Comparison of ENCODE assay signal across 8 cellular contexts in the genomic region with DNA sequence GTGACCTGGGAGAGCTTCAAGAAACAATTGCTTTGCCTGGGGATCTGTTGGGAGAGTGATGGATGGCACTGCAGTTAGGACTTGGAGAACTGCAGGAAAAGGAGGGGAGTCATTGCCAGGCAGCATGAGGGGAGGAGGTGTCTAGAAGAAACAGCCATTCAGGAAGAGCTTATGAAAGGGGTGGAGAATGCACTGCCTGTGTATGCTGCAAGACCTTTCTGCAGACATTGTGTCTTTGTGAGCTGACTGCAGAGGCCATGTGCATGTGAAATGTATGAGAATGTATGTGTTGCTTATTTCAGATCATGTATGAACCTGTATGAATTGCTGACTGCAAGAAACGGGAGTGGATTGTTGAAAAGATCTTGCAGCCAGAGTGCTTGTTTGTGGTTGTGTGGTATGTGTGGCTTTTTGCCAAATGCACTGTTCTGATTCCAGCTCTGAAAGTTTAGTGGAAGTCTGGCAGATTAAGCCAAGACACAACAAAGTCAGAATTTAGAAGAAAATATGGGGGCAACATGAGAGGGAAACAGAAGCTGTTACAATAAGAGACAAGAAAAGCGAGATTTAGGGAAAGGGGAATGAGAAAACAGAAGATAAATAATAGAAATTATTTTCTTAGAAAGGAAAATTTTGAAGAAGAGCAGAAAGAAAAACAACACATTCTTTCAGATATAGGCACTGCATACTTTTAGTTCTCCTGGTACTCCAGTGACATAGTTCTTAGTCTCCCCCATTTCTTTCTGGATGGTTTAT. TPM values are rescaled to one million over a fixed set of nuclear protein-coding genes. Genes with fewer than 3 reads are reported as not detected.
DNase-seq lines count a peak whose midpoint lies in the region; ATAC-seq and TF ChIP-seq lines count a peak whose summit lies in the region.

No MANE protein-coding gene starts in this region.

- H3K79me1 ChIP-seq in IMR-90 (ENCODE audit: low read depth in 1 of 2, low read length in 2 of 2), result no peaks in the 10 kb centered on the region

- dilution Hi-C loops in IMR-90 (cut with HindIII; ENCODE audit: low sequenced_read_pairs, unreplicated experiment), result no loop called here

- no peak overlapping the region for H2BK15ac ChIP-seq in IMR-90 (ENCODE audit: low read depth, low read length)

- in situ Hi-C loops in IMR-90 (cut with MboI; ENCODE audit: low sequenced_read_pairs), result no loop called here

- no peak overlapping the region for H3K27ac Mint-ChIP-seq in natural killer cell treated with Interleukin-12 subunit alpha and Interleukin-12 subunit beta and Interleukin-15 and Interleukin-18, amount 100 ng/mL, for 72 hours

- H3K27me3 ChIP-seq in IMR-90 (ENCODE audit: control insufficient read depth, insufficient read depth, low read length) (no peaks in the 10 kb centered on the region; the same call in none of the 2 replicates), parathyroid adenoma (ENCODE audit: control insufficient read depth, insufficient read depth, low read length) (no peaks in the 10 kb centered on the region)

- no peak overlapping the region for H3K56ac ChIP-seq in IMR-90 (ENCODE audit: extremely low read depth, insufficient read depth, low read length)

- no peaks in the 10 kb centered on the region for H3K79me2 ChIP-seq in parathyroid adenoma

- no peaks in the 10 kb centered on the region for H4K20me1 ChIP-seq in IMR-90 (ENCODE audit: insufficient read depth, low read length)

- no CpG with 5 or more reads among the region's 2 CpGs for WGBS in IMR-90 (ENCODE audit: extremely low coverage in 2 of 2, insufficient read length in 1 of 2), 2 experiments

- H3K9me1 ChIP-seq in IMR-90 (ENCODE audit: insufficient read depth, low read length), result no peaks in the 10 kb centered on the region

- H3K4me2 ChIP-seq in IMR-90 (ENCODE audit: low read depth, low read length), result peak overlapping the region; percentile 20
- peak overlapping the region; percentile 47 for H3K4me2 ChIP-seq in parathyroid adenoma (ENCODE audit: low read length)

- peaks cover 9 to 11% of the 10 kb centered on the region in 2 donors for H3K27me3 Mint-ChIP-seq in natural killer cell treated with Interleukin-12 subunit alpha and Interleukin-12 subunit beta and Interleukin-15 and Interleukin-18, amount 100 ng/mL, for 72 hours

- no peak overlapping the region for H2BK120ac ChIP-seq in IMR-90 (ENCODE audit: low read depth, low read length)

- no peaks in the 10 kb centered on the region for H3K4me1 ChIP-seq in IMR-90 (ENCODE audit: control insufficient read depth, insufficient read depth, low read length)
- peaks cover 36% of the 10 kb centered on the region for H3K4me1 ChIP-seq in parathyroid adenoma

- no peak overlapping the region for H3K23ac ChIP-seq in IMR-90 (ENCODE audit: low read depth, low read length)

- CTCF ChIA-PET in IMR-90 (lab: Yijun Ruan, JAX), result interaction anchor here (0.6 to 2.2 kb wide), 4 partner anchors 135 to 188 kb away, joined by 3 to 5 read pairs (median 4); no protein-coding TSS in a partner anchor

- H2AFZ ChIP-seq in IMR-90 (replicated peaks; ENCODE audit: low read length, poor library complexity) (peak overlapping the region; percentile 48), parathyroid adenoma (peak overlapping the region; percentile 72)

- no peak overlapping the region for H4K5ac ChIP-seq in IMR-90 (ENCODE audit: low read depth, low read length)

- no peaks in the 10 kb centered on the region for H3K4me1 Mint-ChIP-seq in natural killer cell treated with Interleukin-12 subunit alpha and Interleukin-12 subunit beta and Interleukin-15 and Interleukin-18, amount 100 ng/mL, for 72 hours (ENCODE audit: low read depth in 2 of 2)

- TF ChIP-seq POLR2A in IMR-90 (IDR thresholded peaks at IDR 0.05; ENCODE audit: low read depth, low read length), result no peak
- peak; percentile 69 for TF ChIP-seq POLR2A in Raji (IDR thresholded peaks at IDR 0.05; ENCODE audit: insufficient read depth, low read depth, low read length)

- no peak for TF ChIP-seq CTCF in AG09309 (IDR thresholded peaks at IDR 0.05; ENCODE audit: control insufficient read depth, insufficient read depth, low read depth, low read length, missing control alignments)
- no peak for TF ChIP-seq CTCF in IMR-90 (conservative IDR thresholded peaks at IDR 0.05; ENCODE audit: low read depth, low read length)
- TF ChIP-seq CTCF in parathyroid adenoma (IDR thresholded peaks at IDR 0.05), result no peak

- peak; percentile 85 for ATAC-seq in IMR-90 (ENCODE audit: low read depth)
- no peak for ATAC-seq in natural killer cell treated with Interleukin-12 subunit alpha and Interleukin-12 subunit beta and Interleukin-15 and Interleukin-18, amount 100 ng/mL, for 72 hours

- no peak overlapping the region for H3K4ac ChIP-seq in IMR-90 (ENCODE audit: low read depth, low read length)

- intact Hi-C loops in IMR-90 (cut with micrococcal nuclease), result no loop called here

- H3K9ac ChIP-seq in IMR-90 (ENCODE audit: low read depth, low read length) (no peak overlapping the region), parathyroid adenoma (no peak overlapping the region)

- no peak overlapping the region for H2BK20ac ChIP-seq in IMR-90 (ENCODE audit: low read depth, low read length)

- H3K4me3 ChIP-seq in AG09309 (ENCODE audit: control insufficient read depth, low read depth, low read length) (no peak overlapping the region), IMR-90 (ENCODE audit: insufficient read depth, low read depth, low read length) (no peak overlapping the region), parathyroid adenoma (ENCODE audit: low read depth, low read length) (peak overlapping the region; percentile 1)

- no peak overlapping the region for H3K14ac ChIP-seq in IMR-90 (replicated peaks; ENCODE audit: low read depth, low read length)

- H3K27ac ChIP-seq in IMR-90 (ENCODE audit: insufficient read depth, low read length) (no peak overlapping the region), parathyroid adenoma (peak overlapping the region; percentile 92)

- BruUV-seq in IMR-90 (replicated peaks; lab: Mats Ljungman, UMichigan), result no TSS peak

- peak; percentile 54 for DNase-seq in AG09309 (ENCODE audit: low read depth)
- DNase-seq in IMR-90, result peak; percentile 82
- DNase-seq in fibroblast of the conjunctiva (ENCODE audit: low read depth), result peak; percentile 53
- DNase-seq in activated naive CD4-positive, alpha-beta T cell treated with anti-CD3 and anti-CD28 coated beads, Interleukin-2, amount 50 U/mL, for 16 hours, result no peak
- no peak for DNase-seq in stimulated activated CD4-positive, alpha-beta T cell treated with anti-CD3 and anti-CD28 coated beads, Interleukin-4, amount 100 ng/mL, for 24 hours
- DNase-seq in natural killer cell treated with Interleukin-12 subunit alpha and Interleukin-12 subunit beta and Interleukin-15 and Interleukin-18, amount 100 ng/mL, for 72 hours (ENCODE audit: low spot score), result no peak

- TF ChIP-seq RAD21 in IMR-90 (IDR thresholded peaks at IDR 0.05; ENCODE audit: low read length), result no peak

- no peaks in the 10 kb centered on the region for H3K9me3 ChIP-seq in IMR-90 (ENCODE audit: control insufficient read depth, insufficient read depth, low read length)
- H3K9me3 ChIP-seq in parathyroid adenoma (ENCODE audit: control insufficient read depth, low read length), result no peaks in the 10 kb centered on the region

- no peak overlapping the region for H2AK5ac ChIP-seq in IMR-90 (ENCODE audit: low read depth, low read length)

- H4K91ac ChIP-seq in IMR-90 (ENCODE audit: insufficient read depth, low read depth, low read length), result no peak overlapping the region

- H3K4me3 Mint-ChIP-seq in natural killer cell treated with Interleukin-12 subunit alpha and Interleukin-12 subunit beta and Interleukin-15 and Interleukin-18, amount 100 ng/mL, for 72 hours, result no peak overlapping the region

- no peaks in the 10 kb centered on the region for H3K36me3 ChIP-seq in IMR-90 (ENCODE audit: control insufficient read depth, insufficient read depth, low read length)
- no peaks in the 10 kb centered on the region for H3K36me3 ChIP-seq in parathyroid adenoma (ENCODE audit: control insufficient read depth, insufficient read depth, low read length)

- H4K8ac ChIP-seq in IMR-90 (ENCODE audit: low read depth in 2 of 2, low read length in 2 of 2), result no peak overlapping the region

- POLR2A ChIA-PET in IMR-90 (lab: Charles Lee; ENCODE audit: unreplicated experiment), result no interaction called here

- H3K9me3 Mint-ChIP-seq in natural killer cell treated with Interleukin-12 subunit alpha and Interleukin-12 subunit beta and Interleukin-15 and Interleukin-18, amount 100 ng/mL, for 72 hours, result no peaks in the 10 kb centered on the region

- no peak overlapping the region for H2BK5ac ChIP-seq in IMR-90 (ENCODE audit: low read depth, low read length, poor library complexity, severe bottlenecking)

- no peak overlapping the region for H3K18ac ChIP-seq in IMR-90 (ENCODE audit: low read depth, low read length)

- H3K36me3 Mint-ChIP-seq in natural killer cell treated with Interleukin-12 subunit alpha and Interleukin-12 subunit beta and Interleukin-15 and Interleukin-18, amount 100 ng/mL, for 72 hours, result no peaks in the 10 kb centered on the region

- H2AK9ac ChIP-seq in IMR-90 (replicated peaks; ENCODE audit: low read depth, low read length, poor library complexity), result no peak overlapping the region

TF ChIP-seq in IMR-90, 13 proteins besides CTCF, POLR2A, EP300 and RAD21:
- TF ChIP-seq MXI1 (IDR thresholded peaks at IDR 0.05; ENCODE audit: borderline replicate concordance, low read depth, low read length) (no peak), CEBPB (IDR thresholded peaks at IDR 0.05; ENCODE audit: low read depth, low read length) (peak; percentile 65), MAFK (IDR thresholded peaks at IDR 0.05; ENCODE audit: low read depth, low read length) (peak; percentile 34; the same call in 1 of the 2 replicates)
TF ChIP-seq in IMR-90: peak in this region for 2.

RNA-seq across cellular contexts. Expression of gene RIMKLB, which starts 9.8 kb away (rescaled TPM):
- 18.8 and 23.1 TPM in 2 replicates for total RNA-seq in IMR-90 (2012; rRNA removed)
- polyA plus RNA-seq in IMR-90 (2012; rRNA removed), result 10.1 and 12.5 TPM in 2 replicates
- polyA plus RNA-seq in IMR-90 (2012; cell fraction: cytosol; rRNA removed), result 2.7 and 3.3 TPM in 2 replicates
- 14.6 and 54.0 TPM in 2 replicates for polyA plus RNA-seq in IMR-90 (2012; cell fraction: nucleus; rRNA removed; ENCODE audit: low replicate concordance)
- total RNA-seq in natural killer cell treated with Interleukin-12 subunit alpha and Interleukin-12 subunit beta and Interleukin-15 and Interleukin-18, amount 100 ng/mL, for 72 hours, result 1 to 10 TPM; 2.3 to 5.5 TPM

RNA-seq across cellular contexts. Expression of gene MFAP5, which starts 25.4 kb away (rescaled TPM):
- 0.56 and 0.90 TPM in 2 replicates for total RNA-seq in IMR-90 (2012; rRNA removed)
- polyA plus RNA-seq in IMR-90 (2012; rRNA removed), result 1.5 and 1.9 TPM in 2 replicates
- 0.67 and 2.0 TPM in 2 replicates for polyA plus RNA-seq in IMR-90 (2012; cell fraction: cytosol; rRNA removed)
- polyA plus RNA-seq in IMR-90 (2012; cell fraction: nucleus; rRNA removed; ENCODE audit: low replicate concordance), result 0.18 and 0.45 TPM in 2 replicates
- not detected for total RNA-seq in natural killer cell treated with Interleukin-12 subunit alpha and Interleukin-12 subunit beta and Interleukin-15 and Interleukin-18, amount 100 ng/mL, for 72 hours

Comparison
In these comparisons a context has a peak if more than half of its experiments do, and no peak if none do; other contexts are left out.
1. DNase-seq: peak in AG09309 (single experiment), IMR-90 (single experiment) and fibroblast of the conjunctiva (single experiment); none in activated naive CD4-positive, alpha-beta T cell treated with anti-CD3 and anti-CD28 coated beads, Interleukin-2, amount 50 U/mL, for 16 hours (single experiment), stimulated activated CD4-positive, alpha-beta T cell treated with anti-CD3 and anti-CD28 coated beads, Interleukin-4, amount 100 ng/mL, for 24 hours (single experiment) and natural killer cell treated with Interleukin-12 subunit alpha and Interleukin-12 subunit beta and Interleukin-15 and Interleukin-18, amount 100 ng/mL, for 72 hours (single experiment).